Comparison of ENCODE assay signal across 22 cellular contexts in genomic region chr3:112786002-112786590, GRCh38.
DNase-seq lines count a peak whose midpoint lies in the region; ATAC-seq and TF ChIP-seq lines count a peak whose summit lies in the region.
"Had no signal": no experiment of that assay in that cellular context is flagged by ENCODE, and none has a peak within 500 bp of the region (broad histone marks: within the 10 kb centered on the region; RNA-seq: fewer than 3 reads in every experiment).

No MANE protein-coding gene starts in this region.

- H2BK5ac ChIP-seq in mesendoderm (ENCODE audit: low read length) = no peak overlapping the region

- peaks cover 8 to 9% of the 10 kb centered on the region in 2 donors for H3K36me3 Mint-ChIP-seq in activated T-cell treated with anti-CD3 and anti-CD28 coated beads, Interleukin-2, amount 50 U/mL, for 72 hours (ENCODE audit: insufficient read depth in 2 of 2)
- H3K36me3 Mint-ChIP-seq: activated naive CD8-positive, alpha-beta T cell treated with anti-CD3 and anti-CD28 coated beads, Interleukin-2, amount 10 ng/mL, durations not matched to agents 7 days and 5 days had no signal

- H3K4ac ChIP-seq in mesendoderm (ENCODE audit: low read depth, low read length) = no peak overlapping the region

- H3K27me3 ChIP-seq in BLaER1 treated with 17β-estradiol and CSF1 and Interleukin-3, amounts not matched to agents 10 nM and 100 nM = no peaks in the 10 kb centered on the region
- H3K27me3 ChIP-seq in brain microvascular endothelial cell (replicated peaks) = no peaks in the 10 kb centered on the region
- no peaks in the 10 kb centered on the region for H3K27me3 ChIP-seq in mesendoderm (ENCODE audit: insufficient read depth, low read length, poor library complexity)
- H3K27me3 ChIP-seq: foreskin keratinocyte, sigmoid colon, upper lobe of left lung had no signal

- no peak overlapping the region for H3K23ac ChIP-seq in mesendoderm (ENCODE audit: low read length)

- TF ChIP-seq CTCF in brain microvascular endothelial cell (IDR thresholded peaks at IDR 0.05; ENCODE audit: low read depth, low read length, missing control alignments) = no peak

- H3K4me2 ChIP-seq in BLaER1 treated with 17β-estradiol and CSF1 and Interleukin-3, amounts not matched to agents 10 nM and 100 nM = peak overlapping the region in 9 of 11 experiments; percentile 1 to 63 (median 33); a peak in 13 of 22 replicates
- H3K4me2 ChIP-seq in mesendoderm (ENCODE audit: low read length) = no peak overlapping the region

- H3K4me3 Mint-ChIP-seq in activated T-cell treated with anti-CD3 and anti-CD28 coated beads, Interleukin-2, amount 50 U/mL, for 72 hours = no peak overlapping the region
- H3K4me3 Mint-ChIP-seq: activated naive CD8-positive, alpha-beta T cell treated with anti-CD3 and anti-CD28 coated beads, Interleukin-2, amount 10 ng/mL, durations not matched to agents 7 days and 5 days; CD8-positive, alpha-beta memory T cell; effector memory CD8-positive, alpha-beta T cell; stimulated activated naive CD8-positive, alpha-beta T cell treated with anti-CD3 and anti-CD28 coated beads, Interleukin-15, amount 100 ng/mL, for 72 hours had no signal

- H3K79me1 ChIP-seq in mesendoderm (ENCODE audit: low read length) = no peaks in the 10 kb centered on the region

- H2BK120ac ChIP-seq in mesendoderm (ENCODE audit: low read depth, low read length) = no peak overlapping the region

- H3K36me3 ChIP-seq in BLaER1 treated with 17β-estradiol and CSF1 and Interleukin-3, amounts not matched to agents 10 nM and 100 nM = no peaks in the 10 kb centered on the region
- H3K36me3 ChIP-seq in brain microvascular endothelial cell (replicated peaks) = no peaks in the 10 kb centered on the region
- H3K36me3 ChIP-seq in mesendoderm (ENCODE audit: control insufficient read depth, insufficient read depth, low read length) = no peaks in the 10 kb centered on the region
- H3K36me3 ChIP-seq: sigmoid colon, upper lobe of left lung had no signal

- no peak for ATAC-seq in GM19452 (IDR thresholded peaks at IDR 0.05; ENCODE audit: unreplicated experiment)
- ATAC-seq in activated T-cell treated with anti-CD3 and anti-CD28 coated beads, Interleukin-2, amount 50 U/mL, for 72 hours (replicated peaks in 1 of 2) = no peak
- no peak for ATAC-seq in HG02763 (IDR thresholded peaks at IDR 0.05; ENCODE audit: unreplicated experiment)
- no peak for ATAC-seq in GM18520 (IDR thresholded peaks at IDR 0.05; ENCODE audit: unreplicated experiment)
- ATAC-seq: effector memory CD8-positive, alpha-beta T cell; foreskin keratinocyte; stimulated activated naive CD8-positive, alpha-beta T cell treated with anti-CD3 and anti-CD28 coated beads, Interleukin-15, amount 100 ng/mL, for 72 hours had no signal

- H4K8ac ChIP-seq in mesendoderm (ENCODE audit: low read depth, low read length) = no peak overlapping the region

- H3K9me3 ChIP-seq in BLaER1 treated with 17β-estradiol and CSF1 and Interleukin-3, amounts not matched to agents 10 nM and 100 nM (replicated peaks in 1 of 11) = peaks cover 11 to 24% (median 16%) of the 10 kb centered on the region in 11 experiments; a peak in 17 of 22 replicates

- peaks cover 0 to 36% (median 9%) of the 10 kb centered on the region in 10 experiments; a peak in 14 of 20 replicates for H3K4me1 ChIP-seq in BLaER1 treated with 17β-estradiol and CSF1 and Interleukin-3, amounts not matched to agents 10 nM and 100 nM
- H3K4me1 ChIP-seq in mesendoderm (ENCODE audit: control insufficient read depth, low read depth, low read length) = peaks cover 12% of the 10 kb centered on the region
- H3K4me1 ChIP-seq: upper lobe of left lung had no signal

- in situ Hi-C loops in brain microvascular endothelial cell (cut with HindIII; ENCODE audit: low pct_ligation_motif_present, low sequenced_read_pairs) = no loop called here

- no peak overlapping the region for H2AK5ac ChIP-seq in mesendoderm (ENCODE audit: low read length)

- H3K4me1 Mint-ChIP-seq in activated T-cell treated with anti-CD3 and anti-CD28 coated beads, Interleukin-2, amount 50 U/mL, for 72 hours (ENCODE audit: low read depth) = no peaks in the 10 kb centered on the region
- H3K4me1 Mint-ChIP-seq: activated naive CD8-positive, alpha-beta T cell treated with anti-CD3 and anti-CD28 coated beads, Interleukin-2, amount 10 ng/mL, durations not matched to agents 7 days and 5 days; CD8-positive, alpha-beta memory T cell; stimulated activated naive CD8-positive, alpha-beta T cell treated with anti-CD3 and anti-CD28 coated beads, Interleukin-15, amount 100 ng/mL, for 72 hours had no signal

- WGBS in mesendoderm (ENCODE audit: extremely low coverage, insufficient coverage, low lambda C conversion rate) = no CpG with 5 or more reads among the region's 2 CpGs

- H3K18ac ChIP-seq in mesendoderm (ENCODE audit: low read length) = no peak overlapping the region

- H3K56ac ChIP-seq in mesendoderm (ENCODE audit: low read length) = no peak overlapping the region

- H3K27me3 Mint-ChIP-seq in activated T-cell treated with anti-CD3 and anti-CD28 coated beads, Interleukin-2, amount 50 U/mL, for 72 hours (ENCODE audit: low read depth) = no peaks in the 10 kb centered on the region
- H3K27me3 Mint-ChIP-seq: CD8-positive, alpha-beta memory T cell; effector memory CD8-positive, alpha-beta T cell had no signal

- no peaks in the 10 kb centered on the region for H3K79me2 ChIP-seq in mesendoderm (ENCODE audit: control insufficient read depth, insufficient read depth, low read length)

- no peak overlapping the region for H3K4me3 ChIP-seq in BLaER1 treated with 17β-estradiol and CSF1 and Interleukin-3, amounts not matched to agents 10 nM and 100 nM
- H3K4me3 ChIP-seq in brain microvascular endothelial cell (ENCODE audit: low read depth, low read length) (no peak overlapping the region), mesendoderm (ENCODE audit: low read length) (no peak overlapping the region)
- H3K4me3 ChIP-seq: sigmoid colon, upper lobe of left lung had no signal

- peaks cover 6 to 7% of the 10 kb centered on the region in 2 donors for H3K9me3 Mint-ChIP-seq in activated T-cell treated with anti-CD3 and anti-CD28 coated beads, Interleukin-2, amount 50 U/mL, for 72 hours
- H3K9me3 Mint-ChIP-seq: effector memory CD8-positive, alpha-beta T cell had no signal

- H2BK15ac ChIP-seq in mesendoderm (replicated peaks; ENCODE audit: low read depth) = no peak overlapping the region

- H4K20me1 ChIP-seq in BLaER1 treated with 17β-estradiol and CSF1 and Interleukin-3, amounts not matched to agents 10 nM and 100 nM = no peaks in the 10 kb centered on the region

- no peak overlapping the region for H3K9ac ChIP-seq in BLaER1 treated with 17β-estradiol and CSF1 and Interleukin-3, amounts not matched to agents 10 nM and 100 nM
- no peak overlapping the region for H3K9ac ChIP-seq in mesendoderm (ENCODE audit: low read length)

- no peak overlapping the region for H3K27ac ChIP-seq in BLaER1 treated with 17β-estradiol and CSF1 and Interleukin-3, amounts not matched to agents 10 nM and 100 nM
- no peak overlapping the region for H3K27ac ChIP-seq in brain microvascular endothelial cell
- peak overlapping the region; percentile 70 for H3K27ac ChIP-seq in mesendoderm (ENCODE audit: low read depth, low read length)
- H3K27ac ChIP-seq: foreskin keratinocyte, sigmoid colon, upper lobe of left lung had no signal

- H4K5ac ChIP-seq in mesendoderm (ENCODE audit: low read length) = no peak overlapping the region

- no peak overlapping the region for H3K27ac Mint-ChIP-seq in activated T-cell treated with anti-CD3 and anti-CD28 coated beads, Interleukin-2, amount 50 U/mL, for 72 hours
- H3K27ac Mint-ChIP-seq: activated naive CD8-positive, alpha-beta T cell treated with anti-CD3 and anti-CD28 coated beads, Interleukin-2, amount 10 ng/mL, durations not matched to agents 7 days and 5 days; CD8-positive, alpha-beta memory T cell; effector memory CD8-positive, alpha-beta T cell; stimulated activated naive CD8-positive, alpha-beta T cell treated with anti-CD3 and anti-CD28 coated beads, Interleukin-15, amount 100 ng/mL, for 72 hours had no signal

- DNase-seq in OCI-M1 (lab: John Stamatoyannopoulos, UW) = peak; percentile 85
- peak; percentile 81 for DNase-seq in brain microvascular endothelial cell
- DNase-seq in mesendoderm = peak; percentile 92
- no peak for DNase-seq in activated T-cell treated with anti-CD3 and anti-CD28 coated beads, Interleukin-2, amount 50 U/mL, for 72 hours
- DNase-seq: activated naive CD8-positive, alpha-beta T cell treated with anti-CD3 and anti-CD28 coated beads, Interleukin-2, amount 10 ng/mL, durations not matched to agents 7 days and 5 days; CD8-positive, alpha-beta memory T cell; DMS79; effector memory CD8-positive, alpha-beta T cell; foreskin keratinocyte; GOT3; MV-4-11; NCI-H1930; NCI-H524; SHP77; sigmoid colon; stimulated activated naive CD8-positive, alpha-beta T cell treated with anti-CD3 and anti-CD28 coated beads, Interleukin-15, amount 100 ng/mL, for 72 hours; T-helper 2 cell; upper lobe of left lung had no signal

Comparison
In these comparisons a context has a peak if more than half of its experiments do, and no peak if none do; other contexts are left out.
1. DNase-seq: peak in OCI-M1 (single experiment), brain microvascular endothelial cell (single experiment) and mesendoderm (single experiment); none in activated T-cell treated with anti-CD3 and anti-CD28 coated beads, Interleukin-2, amount 50 U/mL, for 72 hours (0 of 2).